ENCODE assay signal across 19 cellular contexts in genomic region chrX:40502688-40503087, GRCh38.
"Had no signal": no experiment of that assay in that cellular context is flagged by ENCODE, and none has a peak within 500 bp of the region (broad histone marks: within the 10 kb centered on the region; RNA-seq: fewer than 3 reads in every experiment).

No MANE protein-coding gene starts in this region.

- H3K36me3 ChIP-seq: SJSA1 had no signal

- H3K4me3 ChIP-seq: SJSA1, SK-N-MC had no signal

- H3K27ac ChIP-seq: HL-60, SJSA1, SK-N-MC had no signal

- DNase-seq: KBM-7, MV-4-11, NCI-H1048, NCI-H1105, NCI-H1417, NCI-H1436 treated with DMSO at 0.1 percent for 48 hours, NCI-H1694, NCI-H187 treated with DMSO at 0.1 percent for 48 hours, NCI-H2029 treated with DMSO at 0.1 percent for 48 hours, NCI-H2227 treated with DMSO at 0.1 percent for 48 hours, NCI-H524, NCI-H69, NCI-H774, Right ventricle myocardium superior, RPMI8226, SIG-M5 had no signal

- H3K9me3 ChIP-seq: SJSA1 had no signal

- H3K27me3 ChIP-seq: SJSA1 had no signal
